ENCODE assay signal across 2 cellular contexts in the genomic region with DNA sequence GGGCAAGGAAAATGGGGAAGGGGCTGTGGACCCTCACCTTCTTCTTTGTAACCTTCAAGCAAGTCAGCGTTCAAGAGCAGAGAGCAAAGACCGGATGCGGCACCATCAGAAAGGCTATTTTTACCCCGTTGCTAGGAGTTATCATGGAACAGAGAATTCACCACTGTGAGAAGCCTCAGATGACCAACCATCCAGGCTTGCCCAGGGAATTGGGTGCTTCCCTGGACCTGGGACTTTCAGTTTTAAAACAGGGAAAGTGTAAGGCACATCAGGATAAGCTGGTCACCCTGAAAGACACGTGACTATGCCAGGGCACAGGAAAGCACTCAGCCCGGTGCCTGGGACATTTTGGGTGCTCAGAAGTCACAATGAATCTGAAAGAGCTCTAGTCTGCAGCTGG.
TF ChIP-seq lines count a peak whose summit lies in the region.

No MANE protein-coding gene starts in this region.

TF ChIP-seq in H1, 55 proteins besides CTCF, POLR2A, EP300 and RAD21:
- TF ChIP-seq SP1 (IDR thresholded peaks at IDR 0.05; ENCODE audit: low read depth, low read length) (no peak), ASH2L (IDR thresholded peaks at IDR 0.05; ENCODE audit: low read length) (no peak), BCL11A (IDR thresholded peaks at IDR 0.05; ENCODE audit: low read depth in 2 of 2, low read length in 2 of 2) (no peak), TAF7 (optimal IDR thresholded peaks at IDR 0.05; ENCODE audit: borderline replicate concordance, low read depth, low read length) (no peak), POLR2AphosphoS5 (IDR thresholded peaks at IDR 0.05; ENCODE audit: low read depth, low read length) (no peak)
- TF ChIP-seq, protein P1, sequence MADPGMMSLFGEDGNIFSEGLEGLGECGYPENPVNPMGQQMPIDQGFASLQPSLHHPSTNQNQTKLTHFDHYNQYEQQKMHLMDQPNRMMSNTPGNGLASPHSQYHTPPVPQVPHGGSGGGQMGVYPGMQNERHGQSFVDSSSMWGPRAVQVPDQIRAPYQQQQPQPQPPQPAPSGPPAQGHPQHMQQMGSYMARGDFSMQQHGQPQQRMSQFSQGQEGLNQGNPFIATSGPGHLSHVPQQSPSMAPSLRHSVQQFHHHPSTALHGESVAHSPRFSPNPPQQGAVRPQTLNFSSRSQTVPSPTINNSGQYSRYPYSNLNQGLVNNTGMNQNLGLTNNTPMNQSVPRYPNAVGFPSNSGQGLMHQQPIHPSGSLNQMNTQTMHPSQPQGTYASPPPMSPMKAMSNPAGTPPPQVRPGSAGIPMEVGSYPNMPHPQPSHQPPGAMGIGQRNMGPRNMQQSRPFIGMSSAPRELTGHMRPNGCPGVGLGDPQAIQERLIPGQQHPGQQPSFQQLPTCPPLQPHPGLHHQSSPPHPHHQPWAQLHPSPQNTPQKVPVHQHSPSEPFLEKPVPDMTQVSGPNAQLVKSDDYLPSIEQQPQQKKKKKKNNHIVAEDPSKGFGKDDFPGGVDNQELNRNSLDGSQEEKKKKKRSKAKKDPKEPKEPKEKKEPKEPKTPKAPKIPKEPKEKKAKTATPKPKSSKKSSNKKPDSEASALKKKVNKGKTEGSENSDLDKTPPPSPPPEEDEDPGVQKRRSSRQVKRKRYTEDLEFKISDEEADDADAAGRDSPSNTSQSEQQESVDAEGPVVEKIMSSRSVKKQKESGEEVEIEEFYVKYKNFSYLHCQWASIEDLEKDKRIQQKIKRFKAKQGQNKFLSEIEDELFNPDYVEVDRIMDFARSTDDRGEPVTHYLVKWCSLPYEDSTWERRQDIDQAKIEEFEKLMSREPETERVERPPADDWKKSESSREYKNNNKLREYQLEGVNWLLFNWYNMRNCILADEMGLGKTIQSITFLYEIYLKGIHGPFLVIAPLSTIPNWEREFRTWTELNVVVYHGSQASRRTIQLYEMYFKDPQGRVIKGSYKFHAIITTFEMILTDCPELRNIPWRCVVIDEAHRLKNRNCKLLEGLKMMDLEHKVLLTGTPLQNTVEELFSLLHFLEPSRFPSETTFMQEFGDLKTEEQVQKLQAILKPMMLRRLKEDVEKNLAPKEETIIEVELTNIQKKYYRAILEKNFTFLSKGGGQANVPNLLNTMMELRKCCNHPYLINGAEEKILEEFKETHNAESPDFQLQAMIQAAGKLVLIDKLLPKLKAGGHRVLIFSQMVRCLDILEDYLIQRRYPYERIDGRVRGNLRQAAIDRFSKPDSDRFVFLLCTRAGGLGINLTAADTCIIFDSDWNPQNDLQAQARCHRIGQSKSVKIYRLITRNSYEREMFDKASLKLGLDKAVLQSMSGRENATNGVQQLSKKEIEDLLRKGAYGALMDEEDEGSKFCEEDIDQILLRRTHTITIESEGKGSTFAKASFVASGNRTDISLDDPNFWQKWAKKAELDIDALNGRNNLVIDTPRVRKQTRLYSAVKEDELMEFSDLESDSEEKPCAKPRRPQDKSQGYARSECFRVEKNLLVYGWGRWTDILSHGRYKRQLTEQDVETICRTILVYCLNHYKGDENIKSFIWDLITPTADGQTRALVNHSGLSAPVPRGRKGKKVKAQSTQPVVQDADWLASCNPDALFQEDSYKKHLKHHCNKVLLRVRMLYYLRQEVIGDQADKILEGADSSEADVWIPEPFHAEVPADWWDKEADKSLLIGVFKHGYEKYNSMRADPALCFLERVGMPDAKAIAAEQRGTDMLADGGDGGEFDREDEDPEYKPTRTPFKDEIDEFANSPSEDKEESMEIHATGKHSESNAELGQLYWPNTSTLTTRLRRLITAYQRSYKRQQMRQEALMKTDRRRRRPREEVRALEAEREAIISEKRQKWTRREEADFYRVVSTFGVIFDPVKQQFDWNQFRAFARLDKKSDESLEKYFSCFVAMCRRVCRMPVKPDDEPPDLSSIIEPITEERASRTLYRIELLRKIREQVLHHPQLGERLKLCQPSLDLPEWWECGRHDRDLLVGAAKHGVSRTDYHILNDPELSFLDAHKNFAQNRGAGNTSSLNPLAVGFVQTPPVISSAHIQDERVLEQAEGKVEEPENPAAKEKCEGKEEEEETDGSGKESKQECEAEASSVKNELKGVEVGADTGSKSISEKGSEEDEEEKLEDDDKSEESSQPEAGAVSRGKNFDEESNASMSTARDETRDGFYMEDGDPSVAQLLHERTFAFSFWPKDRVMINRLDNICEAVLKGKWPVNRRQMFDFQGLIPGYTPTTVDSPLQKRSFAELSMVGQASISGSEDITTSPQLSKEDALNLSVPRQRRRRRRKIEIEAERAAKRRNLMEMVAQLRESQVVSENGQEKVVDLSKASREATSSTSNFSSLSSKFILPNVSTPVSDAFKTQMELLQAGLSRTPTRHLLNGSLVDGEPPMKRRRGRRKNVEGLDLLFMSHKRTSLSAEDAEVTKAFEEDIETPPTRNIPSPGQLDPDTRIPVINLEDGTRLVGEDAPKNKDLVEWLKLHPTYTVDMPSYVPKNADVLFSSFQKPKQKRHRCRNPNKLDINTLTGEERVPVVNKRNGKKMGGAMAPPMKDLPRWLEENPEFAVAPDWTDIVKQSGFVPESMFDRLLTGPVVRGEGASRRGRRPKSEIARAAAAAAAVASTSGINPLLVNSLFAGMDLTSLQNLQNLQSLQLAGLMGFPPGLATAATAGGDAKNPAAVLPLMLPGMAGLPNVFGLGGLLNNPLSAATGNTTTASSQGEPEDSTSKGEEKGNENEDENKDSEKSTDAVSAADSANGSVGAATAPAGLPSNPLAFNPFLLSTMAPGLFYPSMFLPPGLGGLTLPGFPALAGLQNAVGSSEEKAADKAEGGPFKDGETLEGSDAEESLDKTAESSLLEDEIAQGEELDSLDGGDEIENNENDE (IDR thresholded peaks at IDR 0.05; ENCODE audit: insufficient replicate concordance, low read length) = no peak

TF ChIP-seq in HepG2, 621 proteins besides CTCF, POLR2A, EP300 and RAD21:
- TF ChIP-seq ZFP36L1 (CRISPR knock-in tag; IDR thresholded peaks at IDR 0.05) (no peak), FLYWCH1 (CRISPR knock-in tag; IDR thresholded peaks at IDR 0.05) (no peak), ARNTL (CRISPR knock-in tag; IDR thresholded peaks at IDR 0.05) (no peak), TBX3 (IDR thresholded peaks at IDR 0.05; ENCODE audit: borderline replicate concordance) (no peak), ZSCAN25 (CRISPR knock-in tag; IDR thresholded peaks at IDR 0.05) (no peak), HNRNPK (IDR thresholded peaks at IDR 0.05; ENCODE audit: low read depth, low read length, poor library complexity, severe bottlenecking) (no peak), SALL2 (CRISPR knock-in tag; IDR thresholded peaks at IDR 0.05) (no peak), CEBPB (IDR thresholded peaks at IDR 0.05; ENCODE audit: borderline replicate concordance, low read depth, low read length) (no peak), NR2F6 (IDR thresholded peaks at IDR 0.05) (no peak), NR2F6 (CRISPR knock-in tag; IDR thresholded peaks at IDR 0.05) (no peak), ZNF17 (CRISPR knock-in tag; IDR thresholded peaks at IDR 0.05) (no peak), ZNF598 (CRISPR knock-in tag; IDR thresholded peaks at IDR 0.05; ENCODE audit: borderline replicate concordance) (no peak), NR2C2 (CRISPR knock-in tag; IDR thresholded peaks at IDR 0.05; ENCODE audit: borderline replicate concordance) (no peak), PCBP1 (IDR thresholded peaks at IDR 0.05; ENCODE audit: borderline replicate concordance, low read depth, low read length) (no peak), ETV6 (CRISPR knock-in tag; conservative IDR thresholded peaks at IDR 0.05) (no peak)
